34 cellular contexts compared by ENCODE assay signal in genomic region chr2:2635025-2635528, GRCh38.
"Had no signal": no experiment of that assay in that cellular context is flagged by ENCODE, and none has a peak within 500 bp of the region (broad histone marks: within the 10 kb centered on the region; RNA-seq: fewer than 3 reads in every experiment).

No MANE protein-coding gene starts in this region.

- H3K9me3 Mint-ChIP-seq: activated B cell treated with CpG ODN at 0.5 μM for 24 hours; activated CD8-positive, alpha-beta T cell treated with anti-CD3 and anti-CD28 coated beads for 36 hours; activated T-helper 17 cell treated with anti-CD3 and anti-CD28 coated beads, Interleukin-2, amount 50 U/mL, for 72 hours; T-helper 2 cell treated with Interferon-gamma antibody and Interleukin-4, amounts not matched to agents 5 μg/mL and 100 μg/mL, for 36 hours had no signal

- FAIRE-seq: astrocyte, bronchial epithelial cell, endometrium, endothelial cell of umbilical vein, frontal cortex had no signal

- H3K27ac Mint-ChIP-seq: activated B cell treated with CpG ODN at 0.5 μM for 24 hours; activated CD8-positive, alpha-beta T cell treated with anti-CD3 and anti-CD28 coated beads for 36 hours; activated naive CD8-positive, alpha-beta T cell; activated T-helper 17 cell treated with anti-CD3 and anti-CD28 coated beads, Interleukin-2, amount 50 U/mL, for 72 hours; effector memory CD8-positive, alpha-beta T cell; T-cell; T-helper 17 cell; T-helper 2 cell treated with Interferon-gamma antibody and Interleukin-4, amounts not matched to agents 5 μg/mL and 100 μg/mL, for 36 hours had no signal

- H3K27me3 Mint-ChIP-seq: activated B cell treated with CpG ODN at 0.5 μM for 24 hours; activated CD8-positive, alpha-beta T cell treated with anti-CD3 and anti-CD28 coated beads for 36 hours had no signal

- H3K4me3 Mint-ChIP-seq: activated B cell treated with CpG ODN at 0.5 μM for 24 hours; activated CD8-positive, alpha-beta T cell treated with anti-CD3 and anti-CD28 coated beads for 36 hours; activated naive CD8-positive, alpha-beta T cell; activated T-cell treated with anti-CD3 and anti-CD28 coated beads, Interleukin-2, amount 50 U/mL, for 4 hours; activated T-helper 17 cell treated with anti-CD3 and anti-CD28 coated beads, Interleukin-2, amount 50 U/mL, for 72 hours; central memory CD8-positive, alpha-beta T cell; effector memory CD8-positive, alpha-beta T cell; T-cell; T-helper 17 cell; T-helper 2 cell treated with Interferon-gamma antibody and Interleukin-4, amounts not matched to agents 5 μg/mL and 100 μg/mL, for 36 hours had no signal

- H3K36me3 ChIP-seq: brain microvascular endothelial cell, WERI-Rb-1 had no signal

- DNase-seq: activated B cell treated with CpG ODN at 0.5 μM for 24 hours; activated CD4-positive, alpha-beta T cell treated with anti-CD3 and anti-CD28 coated beads for 48 hours; activated CD4-positive, alpha-beta T cell treated with anti-CD3 and anti-CD28 coated beads, Interleukin-2, amount 50 U/mL, for 1 hour; activated CD4-positive, alpha-beta T cell treated with anti-CD3 and anti-CD28 coated beads, Interleukin-2, amount 50 U/mL, for 48 hours; activated CD8-positive, alpha-beta memory T cell treated with anti-CD3 and anti-CD28 coated beads for 24 hours; activated CD8-positive, alpha-beta T cell treated with anti-CD3 and anti-CD28 coated beads for 36 hours; activated effector memory CD4-positive, alpha-beta T cell treated with Interleukin-2 at 50 U/mL for 16 hours; activated gamma-delta T cell treated with Interleukin-2 at 50 U/mL for 16 hours; activated naive CD4-positive, alpha-beta T cell treated with anti-CD3 and anti-CD28 coated beads, Interleukin-2, amount 50 U/mL, for 16 hours; activated naive CD4-positive, alpha-beta T cell treated with Interleukin-2 at 50 U/mL for 16 hours; activated T-cell treated with anti-CD3 and anti-CD28 coated beads, Interleukin-2, amount 50 U/mL, for 4 hours; amniotic stem cell; anterior cingulate cortex; brain microvascular endothelial cell; cortex of kidney; dermis blood vessel endothelial cell; effector CD4-positive, alpha-beta T cell; effector memory CD8-positive, alpha-beta T cell; foreskin fibroblast; T-cell; T-helper 17 cell; T1000; WERI-Rb-1 had no signal

- H3K4me1 Mint-ChIP-seq: activated B cell treated with CpG ODN at 0.5 μM for 24 hours; activated T-helper 17 cell treated with anti-CD3 and anti-CD28 coated beads, Interleukin-2, amount 50 U/mL, for 72 hours; central memory CD8-positive, alpha-beta T cell; T-helper 17 cell had no signal

- ATAC-seq: activated CD4-positive, CD25-positive, alpha-beta regulatory T cell treated with anti-CD3 and anti-CD28 coated beads, Interleukin-2, amount 50 U/mL, for 24 hours; activated CD8-positive, alpha-beta T cell treated with anti-CD3 and anti-CD28 coated beads for 36 hours; activated T-cell treated with anti-CD3 and anti-CD28 coated beads, Interleukin-2, amount 50 U/mL, for 4 hours; activated T-helper 17 cell treated with anti-CD3 and anti-CD28 coated beads, Interleukin-2, amount 50 U/mL, for 72 hours; effector memory CD8-positive, alpha-beta T cell; T-cell; T-helper 17 cell had no signal

- H3K36me3 Mint-ChIP-seq: activated naive CD8-positive, alpha-beta T cell; T-cell had no signal

- H3K27me3 ChIP-seq: brain microvascular endothelial cell had no signal

- H3K27ac ChIP-seq: brain microvascular endothelial cell, epithelial cell of prostate, WERI-Rb-1 had no signal
